8 cellular contexts compared by ENCODE assay signal in genomic region chr1:150577557-150578277, GRCh38. TPM values are rescaled to one million over a fixed set of nuclear protein-coding genes. Genes with fewer than 3 reads are reported as not detected.
DNase-seq lines count a peak whose midpoint lies in the region; ATAC-seq and TF ChIP-seq lines count a peak whose summit lies in the region.

No MANE protein-coding gene starts in this region.

- peak overlapping the region; percentile 80 to 99 (median 92) for H3K4me3 ChIP-seq in heart left ventricle
- peak overlapping the region; percentile 89 for H3K4me3 ChIP-seq in WERI-Rb-1 (ENCODE audit: low read depth, low read length)
- H3K4me3 ChIP-seq in foreskin fibroblast (ENCODE audit: low read depth in 1 of 2, low read length in 2 of 2) = peak overlapping the region; percentile 75 to 88
- H3K4me3 ChIP-seq in skeletal muscle tissue (ENCODE audit: low read length in 3 of 3) = peak overlapping the region; percentile 93 to 97 (median 96)

- H3K36me3 ChIP-seq in heart left ventricle (peaks cover 6 to 61% (median 49%) of the 10 kb centered on the region in 9 donors), WERI-Rb-1 (peaks cover 67% of the 10 kb centered on the region), skeletal muscle tissue (ENCODE audit: control insufficient read depth in 3 of 3, insufficient read depth in 3 of 3, low read length in 3 of 3) (peaks cover 15 to 55% (median 50%) of the 10 kb centered on the region in 3 donors)

- no peak for DNase-seq in heart left ventricle
- DNase-seq in left cardiac atrium = no peak
- DNase-seq in WERI-Rb-1 = no peak
- DNase-seq in foreskin fibroblast = peak in 1 of 2 donors; percentile 50
- DNase-seq in SKM-1 (lab: John Stamatoyannopoulos, UW; ENCODE audit: unreplicated experiment) = no peak

- peak overlapping the region; percentile 99 to 100 (median 100) for H3K27ac ChIP-seq in heart left ventricle
- H3K27ac ChIP-seq in WERI-Rb-1 = peak overlapping the region; percentile 99
- H3K27ac ChIP-seq in skeletal muscle tissue (ENCODE audit: low read depth, low read length) = peak overlapping the region; percentile 100

- TF ChIP-seq CTCF in heart left ventricle (IDR thresholded peaks at IDR 0.05) (no peak), WERI-Rb-1 (IDR thresholded peaks at IDR 0.05; ENCODE audit: low read depth, low read length) (no peak), foreskin fibroblast (IDR thresholded peaks at IDR 0.05; ENCODE audit: low read depth, low read length) (no peak)

- ATAC-seq in heart left ventricle (no peak), left cardiac atrium (no peak), HG03342 (IDR thresholded peaks at IDR 0.05; ENCODE audit: unreplicated experiment) (no peak), HG03159 (IDR thresholded peaks at IDR 0.05; ENCODE audit: unreplicated experiment) (no peak)

- H3K9ac ChIP-seq in skeletal muscle tissue (ENCODE audit: low read depth in 1 of 3, low read length in 3 of 3) = peak overlapping the region; percentile 97 to 100 (median 100)

- TF ChIP-seq POLR2A in heart left ventricle (IDR thresholded peaks at IDR 0.05) = no peak

- H3K27me3 ChIP-seq in heart left ventricle (no peaks in the 10 kb centered on the region), WERI-Rb-1 (ENCODE audit: insufficient read depth, low read depth, severe bottlenecking) (no peaks in the 10 kb centered on the region), skeletal muscle tissue (ENCODE audit: control insufficient read depth in 3 of 3, insufficient read depth in 3 of 3, low read length in 3 of 3) (no peaks in the 10 kb centered on the region)

- intact Hi-C loops in heart left ventricle (cut with DNase I) = loop anchor here (1.0 to 5.0 kb wide), 9 partner anchors 15 to 120 kb away; partner anchors contain the start of genes ENSA (in 1 of the 10) and GOLPH3L (in 1 of the 10)
- intact Hi-C loops in left cardiac atrium (cut with DNase I) = loop anchor here in 1 of 2 donors (5.0 kb wide), 1 partner anchor 45 kb away; no protein-coding TSS in a partner anchor

- WGBS in heart left ventricle, 4 donors = 1 to 2% (median 1%) methylated on average over 12 of the region's 12 CpGs

- no peaks in the 10 kb centered on the region for H3K9me3 ChIP-seq in heart left ventricle
- no peaks in the 10 kb centered on the region for H3K9me3 ChIP-seq in WERI-Rb-1 (ENCODE audit: severe bottlenecking)
- H3K9me3 ChIP-seq in skeletal muscle tissue (ENCODE audit: control insufficient read depth in 3 of 3, low read length in 3 of 3) = no peaks in the 10 kb centered on the region

- H3K4me1 ChIP-seq in heart left ventricle (peaks cover 15 to 53% (median 41%) of the 10 kb centered on the region in 12 donors), skeletal muscle tissue (ENCODE audit: control insufficient read depth in 3 of 3, insufficient read depth in 3 of 3, low read length in 3 of 3) (peaks cover 25 to 46% (median 26%) of the 10 kb centered on the region in 3 donors)

RNA-seq across cellular contexts. Expression of gene MCL1, which starts 1.7 kb away (rescaled TPM):
- 100 to 1,000 TPM in 6 of 9 donors, 10 to 100 TPM in 3; 77.2 to 180 (median 104) TPM for total RNA-seq in heart left ventricle
- polyA plus RNA-seq in heart left ventricle = 100 to 1,000 TPM in 1 of 2 donors, 10 to 100 TPM in 1; 57.1 to 118 TPM
- 100 to 1,000 TPM; 103 to 146 TPM for total RNA-seq in left cardiac atrium
- 157 TPM for total RNA-seq in skeletal muscle tissue

RNA-seq across cellular contexts. Expression of gene ADAMTSL4, which starts 28.5 kb away (rescaled TPM):
- 10 to 100 TPM; 19.2 to 69.0 (median 40.9) TPM for total RNA-seq in heart left ventricle
- polyA plus RNA-seq in heart left ventricle = 10 to 100 TPM; 41.1 to 61.7 TPM
- total RNA-seq in left cardiac atrium = 10 to 100 TPM; 31.5 to 62.5 TPM
- total RNA-seq in skeletal muscle tissue = 12.0 TPM

RNA-seq across cellular contexts. Expression of gene ENSA, which starts 51.7 kb away (rescaled TPM):
- total RNA-seq in heart left ventricle (100 to 1,000 TPM; 118 to 186 (median 130) TPM), left cardiac atrium (100 to 1,000 TPM; 115 to 125 TPM), skeletal muscle tissue (63.7 TPM)
- polyA plus RNA-seq in heart left ventricle = 100 to 1,000 TPM in 1 of 2 donors, 10 to 100 TPM in 1; 74.6 to 122 TPM
